Comparison of ENCODE assay signal across 1 cellular context in genomic region chr5:67773439-67773988, GRCh38.
TF ChIP-seq lines count a peak whose summit lies in the region.

No MANE protein-coding gene starts in this region.

TF ChIP-seq in HepG2, 621 proteins besides CTCF, POLR2A, EP300 and RAD21 (continued from another document):
- peak; percentile 26 for TF ChIP-seq PAXIP1 (CRISPR knock-in tag; conservative IDR thresholded peaks at IDR 0.05)
- no peak for TF ChIP-seq MEF2D (CRISPR knock-in tag; IDR thresholded peaks at IDR 0.05)
- TF ChIP-seq ZC3H13 (CRISPR knock-in tag; IDR thresholded peaks at IDR 0.05): no peak
- peak; percentile 53; the same call in 1 of the 2 replicates for TF ChIP-seq NFE2L2 (IDR thresholded peaks at IDR 0.05; ENCODE audit: low read length)
- TF ChIP-seq ZNF44 (CRISPR knock-in tag; IDR thresholded peaks at IDR 0.05): no peak
- no peak for TF ChIP-seq RNF2 (conservative IDR thresholded peaks at IDR 0.05; ENCODE audit: low read depth)
- 0 out of 2 replicates have a peak, but pooled peaks have one; percentile 12 for TF ChIP-seq NR2F6 (IDR thresholded peaks at IDR 0.05)
- no peak for TF ChIP-seq NR2F6 (CRISPR knock-in tag; IDR thresholded peaks at IDR 0.05)
- no peak for TF ChIP-seq IRF9 (CRISPR knock-in tag; IDR thresholded peaks at IDR 0.05; ENCODE audit: borderline replicate concordance)
- TF ChIP-seq ZBTB21 (CRISPR knock-in tag; IDR thresholded peaks at IDR 0.05): no peak
- TF ChIP-seq, protein P1, sequence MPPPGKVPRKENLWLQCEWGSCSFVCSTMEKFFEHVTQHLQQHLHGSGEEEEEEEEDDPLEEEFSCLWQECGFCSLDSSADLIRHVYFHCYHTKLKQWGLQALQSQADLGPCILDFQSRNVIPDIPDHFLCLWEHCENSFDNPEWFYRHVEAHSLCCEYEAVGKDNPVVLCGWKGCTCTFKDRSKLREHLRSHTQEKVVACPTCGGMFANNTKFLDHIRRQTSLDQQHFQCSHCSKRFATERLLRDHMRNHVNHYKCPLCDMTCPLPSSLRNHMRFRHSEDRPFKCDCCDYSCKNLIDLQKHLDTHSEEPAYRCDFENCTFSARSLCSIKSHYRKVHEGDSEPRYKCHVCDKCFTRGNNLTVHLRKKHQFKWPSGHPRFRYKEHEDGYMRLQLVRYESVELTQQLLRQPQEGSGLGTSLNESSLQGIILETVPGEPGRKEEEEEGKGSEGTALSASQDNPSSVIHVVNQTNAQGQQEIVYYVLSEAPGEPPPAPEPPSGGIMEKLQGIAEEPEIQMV (CRISPR knock-in tag; IDR thresholded peaks at IDR 0.05; ENCODE audit: low read depth): no peak
- TF ChIP-seq NFIC (IDR thresholded peaks at IDR 0.05; ENCODE audit: low read length): peak; percentile 71; the same call in 1 of the 2 replicates
TF ChIP-seq in HepG2: peak in this region for 31.
